8 cellular contexts compared by ENCODE assay signal in genomic region chr5:31530541-31531265, GRCh38. TPM values are rescaled to one million over a fixed set of nuclear protein-coding genes. Genes with fewer than 3 reads are reported as not detected.
DNase-seq lines count a peak whose midpoint lies in the region; ATAC-seq and TF ChIP-seq lines count a peak whose summit lies in the region.

No MANE protein-coding gene starts in this region.

- no peaks in the 10 kb centered on the region for H4K20me1 ChIP-seq in SU-DHL-6 (ENCODE audit: low read depth, low read length)

- H3K4me1 ChIP-seq in right cardiac atrium (ENCODE audit: control insufficient read depth, insufficient read depth, low read length): peaks cover 4% of the 10 kb centered on the region

- peaks cover 11% of the 10 kb centered on the region for H3K36me3 ChIP-seq in SU-DHL-6 (ENCODE audit: low read length)

- peaks cover 30 to 53% of the 10 kb centered on the region in 2 donors for H3K36me3 Mint-ChIP-seq in stimulated activated naive B cell treated with anti-CD40 and anti-IgM and Interleukin-4, amounts not matched to agents 10 μg/mL and 1 μg/mL and 100 μg/mL, for 72 hours

- H3K4me1 Mint-ChIP-seq in stimulated activated naive B cell treated with anti-CD40 and anti-IgM and Interleukin-4, amounts not matched to agents 10 μg/mL and 1 μg/mL and 100 μg/mL, for 72 hours: peaks cover 14 to 51% of the 10 kb centered on the region in 2 donors

- peak overlapping the region; percentile 96 for H3K27ac Mint-ChIP-seq in stimulated activated naive B cell treated with anti-CD40 and anti-IgM and Interleukin-4, amounts not matched to agents 10 μg/mL and 1 μg/mL and 100 μg/mL, for 72 hours

- H3K27ac ChIP-seq in SU-DHL-6 (ENCODE audit: low read depth, low read length) (0 out of 2 replicates have a peak overlapping the region, but pooled peaks have one; percentile 79), right cardiac atrium (ENCODE audit: low read length) (no peak overlapping the region)

- no peaks in the 10 kb centered on the region for H3K9me2 ChIP-seq in SU-DHL-6 (replicated peaks; ENCODE audit: insufficient read depth, low read length)

- H3K9me3 ChIP-seq in SU-DHL-6 (ENCODE audit: insufficient read depth, low read length) (no peaks in the 10 kb centered on the region), right cardiac atrium (ENCODE audit: control insufficient read depth, low read length) (no peaks in the 10 kb centered on the region)

- H3F3A ChIP-seq in SU-DHL-6 (ENCODE audit: insufficient read depth): no peaks in the 10 kb centered on the region

- intact Hi-C loops in right cardiac atrium (cut with DNase I): no loop called here

- TF ChIP-seq CTCF in SU-DHL-6 (IDR thresholded peaks at IDR 0.05; ENCODE audit: insufficient read depth, low read length, poor library complexity, severe bottlenecking): no peak

- DNase-seq in SIG-M5 treated with dmso at 0.1 percent for 504 hours (lab: John Stamatoyannopoulos, UW; ENCODE audit: unreplicated experiment) (peak; percentile 41), SIG-M5 (lab: John Stamatoyannopoulos, UW) (no peak), right cardiac atrium (no peak), NCI-H1694 treated with DMSO at 0.1 percent for 48 hours (lab: John Stamatoyannopoulos, UW) (no peak)
- DNase-seq in stimulated activated naive B cell treated with anti-CD40 and anti-IgM and Interleukin-4, amounts not matched to agents 10 μg/mL and 1 μg/mL and 100 μg/mL, for 72 hours: no peak

- no peaks in the 10 kb centered on the region for H3K9me3 Mint-ChIP-seq in stimulated activated naive B cell treated with anti-CD40 and anti-IgM and Interleukin-4, amounts not matched to agents 10 μg/mL and 1 μg/mL and 100 μg/mL, for 72 hours

- 78% methylated on average over 9 of the region's 9 CpGs for WGBS in right cardiac atrium

- peak overlapping the region; percentile 98 for H3K9ac ChIP-seq in SU-DHL-6 (ENCODE audit: low read length)

- peak overlapping the region; percentile 86 for H3K4me2 ChIP-seq in SU-DHL-6 (ENCODE audit: low read depth, low read length, poor library complexity, severe bottlenecking)

- no peak overlapping the region for H2AFZ ChIP-seq in SU-DHL-6 (ENCODE audit: low read depth, low read length, severe bottlenecking)

- H3K4me3 Mint-ChIP-seq in stimulated activated naive B cell treated with anti-CD40 and anti-IgM and Interleukin-4, amounts not matched to agents 10 μg/mL and 1 μg/mL and 100 μg/mL, for 72 hours: peak overlapping the region; percentile 91

- H3K4me3 ChIP-seq in SU-DHL-6 (ENCODE audit: insufficient read depth, low read length, poor library complexity, severe bottlenecking) (peak overlapping the region; percentile 100), right cardiac atrium (ENCODE audit: low read length) (peak overlapping the region; percentile 97)

- H3K79me2 ChIP-seq in SU-DHL-6 (ENCODE audit: insufficient read depth, low read length): peaks cover 42% of the 10 kb centered on the region

- no peaks in the 10 kb centered on the region for H3K27me3 ChIP-seq in SU-DHL-6 (ENCODE audit: low read length)
- H3K27me3 ChIP-seq in right cardiac atrium (ENCODE audit: control insufficient read depth, insufficient read depth): no peaks in the 10 kb centered on the region

- H3K27me3 Mint-ChIP-seq in stimulated activated naive B cell treated with anti-CD40 and anti-IgM and Interleukin-4, amounts not matched to agents 10 μg/mL and 1 μg/mL and 100 μg/mL, for 72 hours: no peaks in the 10 kb centered on the region

- ATAC-seq in right cardiac atrium: no peak
- no peak for ATAC-seq in stimulated activated naive B cell treated with anti-CD40 and anti-IgM and Interleukin-4, amounts not matched to agents 10 μg/mL and 1 μg/mL and 100 μg/mL, for 72 hours (replicated peaks)
- ATAC-seq in HG03139 (IDR thresholded peaks at IDR 0.05; ENCODE audit: unreplicated experiment): no peak
- ATAC-seq in GM21576 (IDR thresholded peaks at IDR 0.05; ENCODE audit: unreplicated experiment): no peak

RNA-seq across cellular contexts. Expression of gene DROSHA, which starts 1.2 kb away (rescaled TPM):
- total RNA-seq in right cardiac atrium: 10 to 100 TPM; 26.2 to 46.0 (median 29.4) TPM
- polyA plus RNA-seq in right cardiac atrium: 30.7 TPM

RNA-seq across cellular contexts. Expression of gene C5orf22, which starts 1.4 kb away (rescaled TPM):
- 10 to 100 TPM; 15.8 to 19.5 (median 16.4) TPM for total RNA-seq in right cardiac atrium
- polyA plus RNA-seq in right cardiac atrium: 11.1 TPM
